ENCODE assay signal across 19 cellular contexts in genomic region chr12:58980768-58981167, GRCh38.
DNase-seq lines count a peak whose midpoint lies in the region; ATAC-seq and TF ChIP-seq lines count a peak whose summit lies in the region.
"Had no signal": no experiment of that assay in that cellular context is flagged by ENCODE, and none has a peak within 500 bp of the region (broad histone marks: within the 10 kb centered on the region; RNA-seq: fewer than 3 reads in every experiment).

No MANE protein-coding gene starts in this region.

- no peak overlapping the region for H2BK15ac ChIP-seq in mesenchymal stem cell (ENCODE audit: low read depth, poor library complexity, severe bottlenecking)

- no CpG with 5 or more reads among the region's 1 CpG for WGBS in mesenchymal stem cell

- no peaks in the 10 kb centered on the region for H3K27me3 ChIP-seq in mesenchymal stem cell (ENCODE audit: control insufficient read depth in 1 of 2, insufficient read depth in 1 of 2, low read length in 2 of 2)
- no peaks in the 10 kb centered on the region for H3K27me3 ChIP-seq in Karpas-422 (ENCODE audit: low read length)
- H3K27me3 ChIP-seq: BE2C had no signal

- H3K9me3 ChIP-seq in mesenchymal stem cell (ENCODE audit: control insufficient read depth, low read length), result no peaks in the 10 kb centered on the region
- no peaks in the 10 kb centered on the region for H3K9me3 ChIP-seq in Karpas-422 (ENCODE audit: low read length)
- H3K9me3 ChIP-seq: BE2C, Caco-2 had no signal

- H2BK12ac ChIP-seq in mesenchymal stem cell (ENCODE audit: low read length in 2 of 2), result no peak overlapping the region

- H3K79me2 ChIP-seq in Karpas-422 (ENCODE audit: low read length), result no peaks in the 10 kb centered on the region

- no peaks in the 10 kb centered on the region for H4K20me1 ChIP-seq in Karpas-422 (ENCODE audit: insufficient read depth, low read depth, low read length)

- DNase-seq in MV-4-11 (lab: John Stamatoyannopoulos, UW), result peak; percentile 48
- peak; percentile 0 for DNase-seq in amniotic epithelial cell (ENCODE audit: low read depth)
- peak; percentile 1 for DNase-seq in retinal pigment epithelial cell (ENCODE audit: low read depth)
- DNase-seq in mesenchymal stem cell, result no peak
- no peak for DNase-seq in Karpas-422
- no peak for DNase-seq in COR-L47 (lab: John Stamatoyannopoulos, UW)
- DNase-seq: BE2C; C1 segment of cervical spinal cord; Caco-2; CD4-positive, CD25-positive, alpha-beta regulatory T cell; CD8-positive, alpha-beta memory T cell; GOT3; H7; HFFc6; KBM-7 had no signal

- H3K4me2 ChIP-seq in mesenchymal stem cell (ENCODE audit: low read length, poor library complexity, severe bottlenecking) (no peak overlapping the region), Karpas-422 (ENCODE audit: low read depth, low read length, poor library complexity, severe bottlenecking) (no peak overlapping the region)

- H3K36me3 ChIP-seq in mesenchymal stem cell (ENCODE audit: control insufficient read depth in 1 of 2, insufficient read depth in 2 of 2, low read depth in 1 of 2, low read length in 2 of 2), result no peaks in the 10 kb centered on the region
- no peaks in the 10 kb centered on the region for H3K36me3 ChIP-seq in Karpas-422 (ENCODE audit: insufficient read depth, low read length)
- H3K36me3 ChIP-seq: BE2C had no signal

- H2BK5ac ChIP-seq in mesenchymal stem cell (ENCODE audit: low read depth, low read length, poor library complexity, severe bottlenecking), result no peak overlapping the region

- H3K18ac ChIP-seq in mesenchymal stem cell (ENCODE audit: low read depth in 1 of 2, low read length in 2 of 2), result no peak overlapping the region

- TF ChIP-seq CTCF in retinal pigment epithelial cell (conservative IDR thresholded peaks at IDR 0.05; ENCODE audit: low read depth, low read length), result no peak

- H3K9me2 ChIP-seq in Karpas-422 (replicated peaks; ENCODE audit: insufficient read depth, low read length), result no peaks in the 10 kb centered on the region

- H3K4me3 ChIP-seq in retinal pigment epithelial cell (ENCODE audit: low read length) (no peak overlapping the region), mesenchymal stem cell (ENCODE audit: insufficient read depth in 1 of 2, low read depth in 1 of 2, low read length in 2 of 2) (no peak overlapping the region), Karpas-422 (ENCODE audit: low read length) (no peak overlapping the region)

- H2AK5ac ChIP-seq in mesenchymal stem cell (ENCODE audit: low read length, severe bottlenecking), result no peak overlapping the region

- no peak overlapping the region for H3K9ac ChIP-seq in mesenchymal stem cell (ENCODE audit: low read length)
- H3K9ac ChIP-seq in Karpas-422 (ENCODE audit: low read length), result no peak overlapping the region

- peaks cover 3% of the 10 kb centered on the region for H3K4me1 ChIP-seq in mesenchymal stem cell (ENCODE audit: control insufficient read depth, insufficient read depth, low read depth, low read length)
- no peaks in the 10 kb centered on the region for H3K4me1 ChIP-seq in Karpas-422 (ENCODE audit: low read length)
- H3K4me1 ChIP-seq: BE2C, Caco-2 had no signal

- no peak overlapping the region for H3K14ac ChIP-seq in mesenchymal stem cell (ENCODE audit: low read length in 2 of 2)

- no peak overlapping the region for H4K8ac ChIP-seq in mesenchymal stem cell (ENCODE audit: low read length)

- no peaks in the 10 kb centered on the region for H3K79me1 ChIP-seq in mesenchymal stem cell (replicated peaks; ENCODE audit: low read length, poor library complexity, severe bottlenecking)

- no peak overlapping the region for H4K91ac ChIP-seq in mesenchymal stem cell (ENCODE audit: low read length)

- H3K4ac ChIP-seq in mesenchymal stem cell (ENCODE audit: low read depth in 1 of 2, low read length in 2 of 2), result no peak overlapping the region

- no peak overlapping the region for H2AFZ ChIP-seq in mesenchymal stem cell (ENCODE audit: low read depth, low read length)
- no peak overlapping the region for H2AFZ ChIP-seq in Karpas-422 (ENCODE audit: low read length)

- no peak overlapping the region for H3K23ac ChIP-seq in mesenchymal stem cell (ENCODE audit: low read length in 2 of 2)

- peak; percentile 66 for ATAC-seq in GM18502 (IDR thresholded peaks at IDR 0.05; ENCODE audit: poor library complexity, unreplicated experiment)
- no peak for ATAC-seq in HG02938 (IDR thresholded peaks at IDR 0.05; ENCODE audit: unreplicated experiment)
- ATAC-seq: HCT116, HepG2 had no signal

- no peak overlapping the region for H2BK120ac ChIP-seq in mesenchymal stem cell (ENCODE audit: low read depth, low read length)

- H3K27ac ChIP-seq in mesenchymal stem cell (ENCODE audit: low read length, poor library complexity, severe bottlenecking) (no peak overlapping the region), Karpas-422 (ENCODE audit: low read length) (no peak overlapping the region)

Comparison
In these comparisons a context has a peak if more than half of its experiments do, and no peak if none do; other contexts are left out.
1. DNase-seq: peak in MV-4-11 (single experiment), amniotic epithelial cell (single experiment) and retinal pigment epithelial cell (single experiment); none in mesenchymal stem cell (single experiment), Karpas-422 (single experiment) and COR-L47 (single experiment).